In genomic region chr6:1312444-1313363, GRCh38 we compare ENCODE assay signal across 8 cellular contexts. TPM values are rescaled to one million over a fixed set of nuclear protein-coding genes. Genes with fewer than 3 reads are reported as not detected.
DNase-seq lines count a peak whose midpoint lies in the region; ATAC-seq, FAIRE-seq and TF ChIP-seq lines count a peak whose summit lies in the region.

No MANE protein-coding gene starts in this region.

- dilution Hi-C loops in keratinocyte (cut with MboI; ENCODE audit: extremely low pct_ligation_motif_present, low sequenced_read_pairs) = no loop called here

- H3K36me3 ChIP-seq in left ventricle myocardium inferior (no peaks in the 10 kb centered on the region), keratinocyte (ENCODE audit: control insufficient read depth in 2 of 2, extremely low read depth in 1 of 2, insufficient read depth in 2 of 2, low read length in 2 of 2) (no peaks in the 10 kb centered on the region), subcutaneous abdominal adipose tissue (ENCODE audit: control insufficient read depth in 5 of 5, insufficient read depth in 5 of 5, low read length in 5 of 5) (no peaks in the 10 kb centered on the region)

- H3K27ac ChIP-seq in left ventricle myocardium inferior (replicated peaks) = no peak overlapping the region
- peak overlapping the region; percentile 71 for H3K27ac ChIP-seq in keratinocyte (ENCODE audit: control insufficient read depth, insufficient read depth, low read length)
- no peak overlapping the region for H3K27ac ChIP-seq in subcutaneous abdominal adipose tissue (ENCODE audit: low read depth, low read length)

- peak overlapping the region; percentile 42 for H3K27ac Mint-ChIP-seq in activated T-helper 2 cell treated with anti-CD3 and anti-CD28 coated beads, Interferon-gamma antibody, Interleukin-2, Interleukin-4, amounts not matched to agents 10 μg/mL and 5 μg/mL and 100 μg/mL, durations not matched to agents 14 hours and 24 hours and 36 hours

- no peaks in the 10 kb centered on the region for H3K9me3 Mint-ChIP-seq in activated T-helper 2 cell treated with anti-CD3 and anti-CD28 coated beads, Interferon-gamma antibody, Interleukin-2, Interleukin-4, amounts not matched to agents 10 μg/mL and 5 μg/mL and 100 μg/mL, durations not matched to agents 14 hours and 24 hours and 36 hours

- peak overlapping the region; percentile 60 for H2AFZ ChIP-seq in keratinocyte (ENCODE audit: control insufficient read depth, low read length)

- peaks cover 37% of the 10 kb centered on the region for H3K4me1 ChIP-seq in left ventricle myocardium inferior
- H3K4me1 ChIP-seq in keratinocyte (ENCODE audit: control insufficient read depth, extremely low read depth, insufficient read depth, low read length) = peaks cover 26% of the 10 kb centered on the region
- H3K4me1 ChIP-seq in subcutaneous abdominal adipose tissue (ENCODE audit: control insufficient read depth in 5 of 5, insufficient read depth in 5 of 5, low read length in 5 of 5) = peaks cover 4 to 34% (median 32%) of the 10 kb centered on the region in 5 donors

- no peak for ATAC-seq in left cardiac atrium
- no peak for ATAC-seq in HG03095 (IDR thresholded peaks at IDR 0.05; ENCODE audit: unreplicated experiment)
- ATAC-seq in GM18505 (IDR thresholded peaks at IDR 0.05; ENCODE audit: unreplicated experiment) = no peak

- H3K36me3 Mint-ChIP-seq in activated T-helper 2 cell treated with anti-CD3 and anti-CD28 coated beads, Interferon-gamma antibody, Interleukin-2, Interleukin-4, amounts not matched to agents 10 μg/mL and 5 μg/mL and 100 μg/mL, durations not matched to agents 14 hours and 24 hours and 36 hours (ENCODE audit: low read depth) = no peaks in the 10 kb centered on the region

- FAIRE-seq in keratinocyte (lab: Jason Lieb, UNC) = no peak

- no peak for TF ChIP-seq POLR2A in GM18505 (IDR thresholded peaks at IDR 0.05; ENCODE audit: borderline replicate concordance, extremely low read depth, insufficient read depth, insufficient read length)

- H3K4me3 ChIP-seq in left ventricle myocardium inferior (peak overlapping the region; percentile 63), keratinocyte (ENCODE audit: control insufficient read depth in 2 of 3, extremely low read depth in 1 of 3, insufficient read depth in 2 of 3, low read depth in 1 of 3, low read length in 3 of 3) (peak overlapping the region; percentile 58 to 85 (median 82)), subcutaneous abdominal adipose tissue (ENCODE audit: low read depth in 1 of 5, low read length in 5 of 5) (peak overlapping the region in 3 of 5 donors; percentile 43 to 57 (median 56))

- intact Hi-C loops in left ventricle myocardium inferior (cut with micrococcal nuclease) = no loop called here
- intact Hi-C loops in left cardiac atrium (cut with DNase I) = no loop called here
- intact Hi-C loops in activated T-helper 2 cell treated with anti-CD3 and anti-CD28 coated beads, Interferon-gamma antibody, Interleukin-2, Interleukin-4, amounts not matched to agents 10 μg/mL and 5 μg/mL and 100 μg/mL, durations not matched to agents 14 hours and 24 hours and 36 hours (cut with micrococcal nuclease) = loop anchor here (2.0 to 5.0 kb wide), 3 partner anchors 78 to 515 kb away; partner anchors contain the start of gene FOXC1

- peak overlapping the region; percentile 35 for H3K4me3 Mint-ChIP-seq in activated T-helper 2 cell treated with anti-CD3 and anti-CD28 coated beads, Interferon-gamma antibody, Interleukin-2, Interleukin-4, amounts not matched to agents 10 μg/mL and 5 μg/mL and 100 μg/mL, durations not matched to agents 14 hours and 24 hours and 36 hours (ENCODE audit: low read depth)

- no peak for DNase-seq in left ventricle myocardium inferior
- DNase-seq in left cardiac atrium = no peak
- peak; percentile 11 for DNase-seq in activated T-helper 2 cell treated with anti-CD3 and anti-CD28 coated beads, Interferon-gamma antibody, Interleukin-2, Interleukin-4, amounts not matched to agents 10 μg/mL and 5 μg/mL and 100 μg/mL, durations not matched to agents 14 hours and 24 hours and 36 hours (ENCODE audit: low spot score)
- no peak for DNase-seq in keratinocyte (ENCODE audit: low read depth, low spot score)
- DNase-seq in NCI-H345 (lab: John Stamatoyannopoulos, UW) = no peak

- H3K9ac ChIP-seq in keratinocyte (ENCODE audit: control insufficient read depth, extremely low read depth, insufficient read depth, low read length) = peak overlapping the region; percentile 83
- no peak overlapping the region for H3K9ac ChIP-seq in subcutaneous abdominal adipose tissue (ENCODE audit: low read length in 5 of 5)

- H3K9me1 ChIP-seq in keratinocyte (ENCODE audit: control insufficient read depth, extremely low read depth, insufficient read depth, low read length) = no peaks in the 10 kb centered on the region

- peaks cover 94% of the 10 kb centered on the region for H3K27me3 ChIP-seq in left ventricle myocardium inferior (ENCODE audit: low read depth)
- H3K27me3 ChIP-seq in keratinocyte (ENCODE audit: control insufficient read depth, extremely low read depth, insufficient read depth, low read length) = no peaks in the 10 kb centered on the region
- peaks cover 30 to 53% (median 46%) of the 10 kb centered on the region in 5 donors for H3K27me3 ChIP-seq in subcutaneous abdominal adipose tissue (ENCODE audit: control insufficient read depth in 5 of 5, insufficient read depth in 4 of 5, low read length in 5 of 5)

- peaks cover 5% of the 10 kb centered on the region for H3K79me2 ChIP-seq in keratinocyte (ENCODE audit: control insufficient read depth, insufficient read depth, low read length)

- peak overlapping the region; percentile 85 for H3K4me2 ChIP-seq in keratinocyte (ENCODE audit: control insufficient read depth, extremely low read depth, insufficient read depth, low read depth, low read length)

- peaks cover 9% of the 10 kb centered on the region for H3K4me1 Mint-ChIP-seq in activated T-helper 2 cell treated with anti-CD3 and anti-CD28 coated beads, Interferon-gamma antibody, Interleukin-2, Interleukin-4, amounts not matched to agents 10 μg/mL and 5 μg/mL and 100 μg/mL, durations not matched to agents 14 hours and 24 hours and 36 hours (ENCODE audit: low read depth)

- peaks cover 64% of the 10 kb centered on the region for H3K27me3 Mint-ChIP-seq in activated T-helper 2 cell treated with anti-CD3 and anti-CD28 coated beads, Interferon-gamma antibody, Interleukin-2, Interleukin-4, amounts not matched to agents 10 μg/mL and 5 μg/mL and 100 μg/mL, durations not matched to agents 14 hours and 24 hours and 36 hours (ENCODE audit: low read depth)

- H3K9me3 ChIP-seq in left ventricle myocardium inferior (replicated peaks) = no peaks in the 10 kb centered on the region
- no peaks in the 10 kb centered on the region for H3K9me3 ChIP-seq in keratinocyte (ENCODE audit: control insufficient read depth, low read depth, low read length)
- no peaks in the 10 kb centered on the region for H3K9me3 ChIP-seq in subcutaneous abdominal adipose tissue (ENCODE audit: control insufficient read depth in 5 of 5, low read length in 5 of 5)

- TF ChIP-seq CTCF in left ventricle myocardium inferior (IDR thresholded peaks at IDR 0.05; ENCODE audit: borderline replicate concordance) = no peak
- peak in 1 of 3 experiments; percentile 54 for TF ChIP-seq CTCF in keratinocyte (optimal IDR thresholded peaks at IDR 0.05 in 1 of 3, IDR thresholded peaks at IDR 0.05 in 1 of 3, conservative IDR thresholded peaks at IDR 0.05 in 1 of 3; ENCODE audit: extremely low read depth in 1 of 3, insufficient read depth in 2 of 3, low read length in 3 of 3)

- H4K20me1 ChIP-seq in keratinocyte (ENCODE audit: control insufficient read depth, extremely low read depth, insufficient read depth, low read length) = no peaks in the 10 kb centered on the region

RNA-seq across cellular contexts. Expression of gene FOXQ1, which starts 0.8 kb away (rescaled TPM):
- total RNA-seq in left ventricle myocardium inferior (not detected), left cardiac atrium (not detected)
- not detected in 2 replicates for total RNA-seq in activated T-helper 2 cell treated with anti-CD3 and anti-CD28 coated beads, Interferon-gamma antibody, Interleukin-2, Interleukin-4, amounts not matched to agents 10 μg/mL and 5 μg/mL and 100 μg/mL, durations not matched to agents 14 hours and 24 hours and 36 hours
- polyA plus RNA-seq in keratinocyte = 2.3 to 5.4 TPM (median 4.2 TPM) in 3 replicates
- polyA plus RNA-seq in keratinocyte (2011; ENCODE audit: low read depth) = 2.7 TPM
- 3.5 and 5.1 TPM in 2 replicates for polyA plus RNA-seq in keratinocyte (2011; cell fraction: cytosol; rRNA removed)
- 6.3 TPM in 2 replicates for polyA plus RNA-seq in keratinocyte (2011; cell fraction: nucleus; rRNA removed)
- polyA plus RNA-seq in keratinocyte (2012; ENCODE audit: low replicate concordance) = 5.9 and 14.4 TPM in 2 replicates
- 1.6 to 3.9 TPM (median 2.1 TPM) in 3 replicates for polyA minus RNA-seq in keratinocyte
- polyA minus RNA-seq in keratinocyte (2011; cell fraction: cytosol; rRNA and poly(A)+ RNA removed) = 14.0 TPM
- 2.6 and 4.5 TPM in 2 replicates for polyA minus RNA-seq in keratinocyte (2011; cell fraction: nucleus; rRNA and poly(A)+ RNA removed)
